25 cellular contexts compared by ENCODE assay signal in genomic region chr1:10938741-10939417, GRCh38.
DNase-seq lines count a peak whose midpoint lies in the region; ATAC-seq, FAIRE-seq and TF ChIP-seq lines count a peak whose summit lies in the region.
"Had no signal": no experiment of that assay in that cellular context is flagged by ENCODE, and none has a peak within 500 bp of the region (broad histone marks: within the 10 kb centered on the region; RNA-seq: fewer than 3 reads in every experiment).

No MANE protein-coding gene starts in this region.

- H3K27me3 ChIP-seq in KMS-11 (ENCODE audit: insufficient read depth, low read depth), result peaks cover 89% of the 10 kb centered on the region
- H3K27me3 ChIP-seq in osteoblast (ENCODE audit: insufficient read depth, low read length), result peaks cover 19% of the 10 kb centered on the region
- peaks cover 0 to 4% (median 0%) of the 10 kb centered on the region in 3 donors for H3K27me3 ChIP-seq in sigmoid colon

- no peak overlapping the region for H3K9ac ChIP-seq in KMS-11

- no peaks in the 10 kb centered on the region for H3K36me3 Mint-ChIP-seq in activated CD4-positive, alpha-beta T cell treated with anti-CD3 and anti-CD28 coated beads, Interleukin-2, amount 10 ng/mL, durations not matched to agents 24 days and 14 days (ENCODE audit: low read depth)
- H3K36me3 Mint-ChIP-seq in activated T-helper 17 cell treated with anti-CD3 and anti-CD28 coated beads, Interleukin-2, amount 50 U/mL, for 72 hours (ENCODE audit: low read depth), result no peaks in the 10 kb centered on the region
- H3K36me3 Mint-ChIP-seq: CD8-positive, alpha-beta T cell had no signal

- no peak for FAIRE-seq in D721Med (lab: Jason Lieb, UNC)
- FAIRE-seq: G401.6, GM18507 had no signal

- no peaks in the 10 kb centered on the region for H4K20me1 ChIP-seq in KMS-11 (ENCODE audit: insufficient read depth)
- H4K20me1 ChIP-seq in osteoblast (ENCODE audit: insufficient read depth, low read length), result no peaks in the 10 kb centered on the region

- no peaks in the 10 kb centered on the region for H3K79me2 ChIP-seq in KMS-11 (ENCODE audit: insufficient read depth, low read depth)
- H3K79me2 ChIP-seq in osteoblast (ENCODE audit: insufficient read depth, low read length), result no peaks in the 10 kb centered on the region

- no peak for TF ChIP-seq EP300 in sigmoid colon (IDR thresholded peaks at IDR 0.05)

- no peak overlapping the region for H2AFZ ChIP-seq in KMS-11 (ENCODE audit: low read depth)
- H2AFZ ChIP-seq in osteoblast (ENCODE audit: low read length), result no peak overlapping the region

- TF ChIP-seq CTCF in KMS-11 (conservative IDR thresholded peaks at IDR 0.05; ENCODE audit: low read depth, low read length) (no peak), osteoblast (IDR thresholded peaks at IDR 0.05; ENCODE audit: extremely low read depth, low read depth, low read length) (no peak), sigmoid colon (IDR thresholded peaks at IDR 0.05) (no peak), D721Med (IDR thresholded peaks at IDR 0.05; ENCODE audit: insufficient read depth, missing control alignments) (no peak)

- H3K27ac Mint-ChIP-seq in activated CD4-positive, alpha-beta T cell treated with anti-CD3 and anti-CD28 coated beads, Interleukin-2, amount 10 ng/mL, durations not matched to agents 24 days and 14 days, result no peak overlapping the region
- H3K27ac Mint-ChIP-seq in activated T-helper 17 cell treated with anti-CD3 and anti-CD28 coated beads, Interleukin-2, amount 50 U/mL, for 72 hours, result no peak overlapping the region
- H3K27ac Mint-ChIP-seq: CD8-positive, alpha-beta T cell; H9 had no signal

- peaks cover 33% of the 10 kb centered on the region for H3K4me1 ChIP-seq in KMS-11 (ENCODE audit: low read depth, poor library complexity, severe bottlenecking)
- peaks cover 7% of the 10 kb centered on the region for H3K4me1 ChIP-seq in osteoblast (ENCODE audit: insufficient read depth, low read length)
- peaks cover 0 to 22% (median 13%) of the 10 kb centered on the region in 4 donors for H3K4me1 ChIP-seq in sigmoid colon

- intact Hi-C loops in activated CD4-positive, alpha-beta T cell treated with anti-CD3 and anti-CD28 coated beads, Interleukin-2, amount 10 ng/mL, durations not matched to agents 24 days and 14 days (cut with micrococcal nuclease), result no loop called here
- intact Hi-C loops in sigmoid colon (cut with DNase I), result no loop called here

- H3K4me3 ChIP-seq in KMS-11 (IDR thresholded peaks at IDR 0.05; ENCODE audit: insufficient read depth, low read depth, low read length) (no peak overlapping the region), osteoblast (ENCODE audit: insufficient read depth, low read length) (no peak overlapping the region), sigmoid colon (no peak overlapping the region)
- H3K4me3 ChIP-seq: SJSA1 had no signal

- no peaks in the 10 kb centered on the region for H3K9me3 ChIP-seq in osteoblast (ENCODE audit: low read depth, low read length)
- no peaks in the 10 kb centered on the region for H3K9me3 ChIP-seq in sigmoid colon
- H3K9me3 ChIP-seq: SJSA1 had no signal

- no peak overlapping the region for H3K27ac ChIP-seq in KMS-11
- H3K27ac ChIP-seq in osteoblast (ENCODE audit: low read depth, low read length), result no peak overlapping the region
- H3K27ac ChIP-seq in sigmoid colon, result no peak overlapping the region
- H3K27ac ChIP-seq: 22Rv1, HL-60, SJSA1 had no signal

- peak overlapping the region; percentile 60 for H3K4me3 Mint-ChIP-seq in activated CD4-positive, alpha-beta T cell treated with anti-CD3 and anti-CD28 coated beads, Interleukin-2, amount 10 ng/mL, durations not matched to agents 24 days and 14 days
- H3K4me3 Mint-ChIP-seq in activated T-helper 17 cell treated with anti-CD3 and anti-CD28 coated beads, Interleukin-2, amount 50 U/mL, for 72 hours, result peak overlapping the region; percentile 63
- H3K4me3 Mint-ChIP-seq: H9 had no signal

- TF ChIP-seq POLR2A in sigmoid colon (IDR thresholded peaks at IDR 0.05), result no peak

- WGBS in sigmoid colon, 2 donors, result 84 to 91% methylated on average over 17 of the region's 17 CpGs

- H3K4me2 ChIP-seq in KMS-11 (peak overlapping the region; percentile 81; the same call in 1 of the 2 replicates), osteoblast (ENCODE audit: insufficient read depth, low read length) (no peak overlapping the region)

- ATAC-seq in activated T-helper 17 cell treated with anti-CD3 and anti-CD28 coated beads, Interleukin-2, amount 50 U/mL, for 72 hours (replicated peaks), result no peak
- no peak for ATAC-seq in GM19395 (IDR thresholded peaks at IDR 0.05; ENCODE audit: unreplicated experiment)
- ATAC-seq: CD8-positive, alpha-beta T cell; Right ventricle myocardium inferior had no signal

- H3K4me1 Mint-ChIP-seq in activated CD4-positive, alpha-beta T cell treated with anti-CD3 and anti-CD28 coated beads, Interleukin-2, amount 10 ng/mL, durations not matched to agents 24 days and 14 days, result peaks cover 25% of the 10 kb centered on the region
- H3K4me1 Mint-ChIP-seq in activated T-helper 17 cell treated with anti-CD3 and anti-CD28 coated beads, Interleukin-2, amount 50 U/mL, for 72 hours, result peaks cover 14% of the 10 kb centered on the region

- H3K9me3 Mint-ChIP-seq in activated CD4-positive, alpha-beta T cell treated with anti-CD3 and anti-CD28 coated beads, Interleukin-2, amount 10 ng/mL, durations not matched to agents 24 days and 14 days, result no peaks in the 10 kb centered on the region
- H3K9me3 Mint-ChIP-seq in activated T-helper 17 cell treated with anti-CD3 and anti-CD28 coated beads, Interleukin-2, amount 50 U/mL, for 72 hours, result no peaks in the 10 kb centered on the region
- H3K9me3 Mint-ChIP-seq: CD8-positive, alpha-beta T cell; H9 had no signal

- H3K27me3 Mint-ChIP-seq in activated CD4-positive, alpha-beta T cell treated with anti-CD3 and anti-CD28 coated beads, Interleukin-2, amount 10 ng/mL, durations not matched to agents 24 days and 14 days, result peaks cover 55% of the 10 kb centered on the region
- peaks cover 19% of the 10 kb centered on the region for H3K27me3 Mint-ChIP-seq in activated T-helper 17 cell treated with anti-CD3 and anti-CD28 coated beads, Interleukin-2, amount 50 U/mL, for 72 hours

- H3K36me3 ChIP-seq in KMS-11 (ENCODE audit: insufficient read depth), result no peaks in the 10 kb centered on the region
- H3K36me3 ChIP-seq in osteoblast (ENCODE audit: insufficient read depth, low read length), result no peaks in the 10 kb centered on the region
- H3K36me3 ChIP-seq in sigmoid colon, result no peaks in the 10 kb centered on the region
- H3K36me3 ChIP-seq: SJSA1 had no signal

- DNase-seq in activated CD4-positive, alpha-beta T cell treated with anti-CD3 and anti-CD28 coated beads, Interleukin-2, amount 10 ng/mL, durations not matched to agents 24 days and 14 days, result no peak
- DNase-seq in activated CD4-positive, alpha-beta T cell treated with anti-CD3 and anti-CD28 coated beads for 4 hours, result no peak
- DNase-seq in osteoblast (ENCODE audit: insufficient read length, low spot score, missing footprints) (peak; percentile 73), sigmoid colon (no peak), D721Med (ENCODE audit: insufficient read length, low spot score) (no peak)
- DNase-seq: ACHN; C1 segment of cervical spinal cord; Calu3; CD8-positive, alpha-beta T cell; H9; KG1; NCI-H1694; NCI-H2081; NCI-H2171 treated with DMSO at 0.1 percent for 48 hours; NCI-H524 treated with DMSO at 0.1 percent for 48 hours; NCI-H82 had no signal
